In the genomic region with DNA sequence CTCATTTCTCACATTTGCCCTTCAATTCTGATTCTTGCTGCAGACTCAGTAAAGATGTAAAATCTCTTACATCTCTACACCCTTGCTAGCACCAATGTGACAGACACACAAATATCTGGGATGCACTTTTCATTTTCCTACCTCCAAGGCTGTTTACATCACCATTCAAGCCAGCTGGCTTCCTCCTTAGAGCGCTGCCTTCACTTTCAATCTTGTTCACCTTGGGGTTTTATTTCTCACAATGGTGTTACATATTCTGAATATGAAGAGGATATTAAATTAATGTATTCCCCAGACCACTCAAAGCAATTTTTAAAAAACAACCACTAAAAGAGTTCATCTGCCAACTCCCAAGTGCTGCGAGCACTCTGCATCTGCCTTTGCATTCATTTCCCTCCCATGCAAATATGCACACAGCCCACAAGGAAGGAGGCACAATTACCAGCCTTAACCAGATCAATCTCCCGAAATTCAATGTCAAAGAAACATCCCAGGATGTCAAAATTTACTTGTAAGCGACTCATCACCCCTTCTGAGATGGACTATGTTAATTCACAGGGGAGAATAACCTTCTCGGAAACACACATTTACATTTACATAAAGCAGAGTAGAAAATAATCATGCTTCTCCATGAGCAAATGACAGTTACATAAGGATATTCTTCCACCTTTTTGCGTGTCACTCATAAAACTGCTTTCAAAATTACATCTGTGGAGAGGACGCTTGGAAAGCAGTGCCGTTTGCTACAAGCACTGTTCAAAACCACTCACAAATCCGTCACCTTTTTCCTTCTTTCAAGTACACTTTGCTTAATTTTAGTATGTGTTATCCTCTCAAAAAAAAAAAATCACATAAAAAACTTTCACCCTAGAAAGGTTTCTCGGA, we compare ENCODE assay signal across 1 cellular context.
TF ChIP-seq lines count a peak whose summit lies in the region.

No MANE protein-coding gene starts in this region.

TF ChIP-seq in SK-N-SH, 30 proteins besides CTCF, POLR2A, EP300 and RAD21 (continued from another document):
- TF ChIP-seq NFIC (IDR thresholded peaks at IDR 0.05; ENCODE audit: borderline replicate concordance): no peak
- TF ChIP-seq, protein P1, sequence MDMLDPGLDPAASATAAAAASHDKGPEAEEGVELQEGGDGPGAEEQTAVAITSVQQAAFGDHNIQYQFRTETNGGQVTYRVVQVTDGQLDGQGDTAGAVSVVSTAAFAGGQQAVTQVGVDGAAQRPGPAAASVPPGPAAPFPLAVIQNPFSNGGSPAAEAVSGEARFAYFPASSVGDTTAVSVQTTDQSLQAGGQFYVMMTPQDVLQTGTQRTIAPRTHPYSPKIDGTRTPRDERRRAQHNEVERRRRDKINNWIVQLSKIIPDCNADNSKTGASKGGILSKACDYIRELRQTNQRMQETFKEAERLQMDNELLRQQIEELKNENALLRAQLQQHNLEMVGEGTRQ (IDR thresholded peaks at IDR 0.05; ENCODE audit: borderline replicate concordance, low read depth, low read length): no peak
- TF ChIP-seq REST (IDR thresholded peaks at IDR 0.05; ENCODE audit: low read depth, low read length): no peak
- TF ChIP-seq POLR2AphosphoS5 (IDR thresholded peaks at IDR 0.05; ENCODE audit: low read depth, low read length): no peak
- TF ChIP-seq ELF1 (IDR thresholded peaks at IDR 0.05): no peak
- TF ChIP-seq ZBTB33 (IDR thresholded peaks at IDR 0.05; ENCODE audit: borderline replicate concordance, low read depth): no peak
- no peak for TF ChIP-seq MAX (IDR thresholded peaks at IDR 0.05; ENCODE audit: low read depth)
- TF ChIP-seq PBX3 (IDR thresholded peaks at IDR 0.05): no peak
